ENCODE assay signal across 14 cellular contexts in the genomic region with DNA sequence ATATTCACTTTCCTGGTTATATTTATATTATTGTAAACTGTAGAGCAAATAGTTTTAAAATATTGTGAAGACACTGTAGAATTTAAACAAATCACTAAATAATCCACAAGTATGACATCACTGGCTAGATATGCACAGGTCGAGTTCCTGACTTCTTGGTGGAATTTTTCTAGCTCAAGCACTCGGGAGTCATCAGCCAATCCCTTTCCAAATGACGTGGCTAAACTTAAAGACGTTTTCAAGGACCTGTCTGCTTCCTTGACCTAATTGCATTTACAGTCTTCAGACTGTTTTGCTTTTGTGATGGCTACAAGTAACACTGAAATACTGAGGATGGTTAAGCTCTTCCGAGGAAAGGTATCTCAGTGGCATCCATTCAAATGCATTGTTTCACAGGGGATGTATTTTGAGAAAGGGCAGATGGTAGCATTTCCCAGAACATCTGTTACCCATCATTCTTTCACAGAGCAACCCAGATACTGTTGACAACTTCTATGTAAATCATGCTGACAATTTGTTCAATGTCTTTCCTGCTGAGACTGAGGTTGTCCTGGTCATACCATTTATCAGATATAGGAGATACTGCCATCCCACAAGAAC.
DNase-seq lines count a peak whose midpoint lies in the region; ATAC-seq and TF ChIP-seq lines count a peak whose summit lies in the region.
"Had no signal": no experiment of that assay in that cellular context is flagged by ENCODE, and none has a peak within 500 bp of the region (broad histone marks: within the 10 kb centered on the region; RNA-seq: fewer than 3 reads in every experiment).

No MANE protein-coding gene starts in this region.

- no peak for ATAC-seq in HG03045 (IDR thresholded peaks at IDR 0.05; ENCODE audit: unreplicated experiment)
- no peak for ATAC-seq in naive thymus-derived CD8-positive, alpha-beta T cell

- peaks cover 32% of the 10 kb centered on the region for H3K4me1 Mint-ChIP-seq in nephron
- H3K4me1 Mint-ChIP-seq in naive thymus-derived CD8-positive, alpha-beta T cell: no peaks in the 10 kb centered on the region

- H3K27ac ChIP-seq in stomach: no peak overlapping the region
- H3K27ac ChIP-seq: left ventricle myocardium inferior, RWPE1 had no signal

- no peaks in the 10 kb centered on the region for H3K4me1 ChIP-seq in stomach
- H3K4me1 ChIP-seq: left ventricle myocardium inferior had no signal

- no peak for TF ChIP-seq POLR2A in stomach (IDR thresholded peaks at IDR 0.05)

- peaks cover 0 to 7% (median 1%) of the 10 kb centered on the region in 4 donors for H3K9me3 ChIP-seq in stomach

- no peak for TF ChIP-seq CTCF in epithelial cell of esophagus (IDR thresholded peaks at IDR 0.05; ENCODE audit: insufficient read depth, low read depth, low read length, missing control alignments)
- no peak for TF ChIP-seq CTCF in nephron (IDR thresholded peaks at IDR 0.05; ENCODE audit: unreplicated experiment in 3 of 3)
- TF ChIP-seq CTCF in stomach (IDR thresholded peaks at IDR 0.05): no peak

- TF ChIP-seq EP300 in stomach (IDR thresholded peaks at IDR 0.05): no peak

- H3K27ac Mint-ChIP-seq in nephron: peak overlapping the region; percentile 43 to 84 (median 71)
- no peak overlapping the region for H3K27ac Mint-ChIP-seq in naive thymus-derived CD8-positive, alpha-beta T cell

- no peaks in the 10 kb centered on the region for H3K36me3 ChIP-seq in stomach
- H3K36me3 ChIP-seq: left ventricle myocardium inferior had no signal

- no peak overlapping the region for H3K4me3 Mint-ChIP-seq in nephron
- no peak overlapping the region for H3K4me3 Mint-ChIP-seq in naive thymus-derived CD8-positive, alpha-beta T cell

- H3K9me3 Mint-ChIP-seq in nephron: no peaks in the 10 kb centered on the region
- H3K9me3 Mint-ChIP-seq in naive thymus-derived CD8-positive, alpha-beta T cell: peaks cover 0 to 8% (median 2%) of the 10 kb centered on the region in 9 donors

- H3K36me3 Mint-ChIP-seq in nephron (ENCODE audit: low read depth): no peaks in the 10 kb centered on the region
- no peaks in the 10 kb centered on the region for H3K36me3 Mint-ChIP-seq in naive thymus-derived CD8-positive, alpha-beta T cell

- H3K27me3 ChIP-seq in stomach: no peaks in the 10 kb centered on the region
- H3K27me3 ChIP-seq: dorsolateral prefrontal cortex had no signal

- intact Hi-C loops in stomach (cut with DNase I; ENCODE audit: low total_unique reads): no loop called here

- in situ Hi-C loops in G401 (cut with HindIII; ENCODE audit: low sequenced_read_pairs): no loop called here

- DNase-seq in G401 (ENCODE audit: low spot score) (peak; percentile 98), NCI-H69 (lab: John Stamatoyannopoulos, UW) (peak; percentile 77), epithelial cell of esophagus (ENCODE audit: low read depth) (peak; percentile 2), NOMO-1 treated with DMSO at 0.1 percent for 48 hours (lab: John Stamatoyannopoulos, UW; ENCODE audit: unreplicated experiment) (no peak), stomach (no peak)
- DNase-seq in naive thymus-derived CD8-positive, alpha-beta T cell: no peak
- DNase-seq: left ventricle myocardium inferior, NCI-H1417, NCI-H510A treated with DMSO at 0.1 percent for 48 hours, T-helper 2 cell had no signal

- POLR2A ChIA-PET in naive thymus-derived CD8-positive, alpha-beta T cell (lab: Charles Lee): no interaction called here

- H3K4me3 ChIP-seq in epithelial cell of esophagus (ENCODE audit: low read length): no peak overlapping the region
- no peak overlapping the region for H3K4me3 ChIP-seq in stomach
- H3K4me3 ChIP-seq: dorsolateral prefrontal cortex, left ventricle myocardium inferior had no signal

- 22 to 44% (median 32%) methylated on average over 5 of the region's 5 CpGs for WGBS in stomach, 5 donors

- no peaks in the 10 kb centered on the region for H3K27me3 Mint-ChIP-seq in nephron (ENCODE audit: low read depth)
- H3K27me3 Mint-ChIP-seq in naive thymus-derived CD8-positive, alpha-beta T cell: no peaks in the 10 kb centered on the region

Comparison
In these comparisons a context has a peak if more than half of its experiments do, and no peak if none do; other contexts are left out.
1. DNase-seq: peak in G401 (single experiment), NCI-H69 (single experiment) and epithelial cell of esophagus (single experiment); none in NOMO-1 treated with DMSO at 0.1 percent for 48 hours (single experiment), stomach (single experiment) and naive thymus-derived CD8-positive, alpha-beta T cell (0 of 10).
2. H3K27ac Mint-ChIP-seq: peak in nephron (3 of 3); none in naive thymus-derived CD8-positive, alpha-beta T cell (0 of 10).